In the genomic region with DNA sequence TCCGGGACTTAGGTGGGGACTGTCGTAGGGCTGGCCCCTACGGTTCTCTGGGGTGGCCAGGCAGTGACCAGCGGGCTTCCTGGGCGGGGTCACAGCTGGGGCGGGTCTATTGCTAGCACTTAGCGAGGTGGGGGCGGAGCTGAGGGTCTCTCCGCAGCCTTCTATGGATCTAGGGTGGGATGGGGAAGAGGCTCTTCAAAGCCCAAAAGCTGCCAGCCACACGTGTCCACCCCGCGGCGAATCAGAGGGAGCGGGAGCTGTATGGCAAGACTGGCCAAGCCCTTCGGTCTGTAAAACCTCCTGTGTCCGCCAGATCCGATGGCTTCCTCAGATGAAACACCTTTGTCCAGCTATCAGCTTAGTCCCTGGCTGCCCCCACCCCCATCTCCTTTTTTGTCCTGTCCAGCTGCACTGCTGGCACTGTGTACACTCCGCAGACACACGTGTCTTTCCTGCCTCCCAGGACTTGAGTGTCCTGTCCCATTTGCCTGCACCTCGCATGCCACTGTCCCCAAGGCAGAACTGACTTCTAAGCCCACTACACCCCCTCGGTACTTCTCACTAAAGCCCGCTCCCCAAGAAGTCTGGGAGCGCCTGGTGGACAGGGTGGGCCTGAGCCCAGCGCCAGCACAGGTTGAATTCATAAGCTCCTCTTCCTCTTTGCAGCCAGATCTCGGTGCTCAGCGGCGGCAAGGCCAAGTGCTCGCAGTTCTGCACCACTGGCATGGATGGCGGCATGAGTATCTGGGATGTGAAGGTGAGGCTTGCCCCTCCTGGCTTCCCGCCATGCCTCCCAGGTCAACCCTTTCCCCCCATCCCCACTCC, we compare ENCODE assay signal across 8 cellular contexts. TPM values are rescaled to one million over a fixed set of nuclear protein-coding genes. Genes with fewer than 3 reads are reported as not detected.
DNase-seq lines count a peak whose midpoint lies in the region; ATAC-seq and TF ChIP-seq lines count a peak whose summit lies in the region.

No MANE protein-coding gene starts in this region.

- TF ChIP-seq CTCF in WTC11 (IDR thresholded peaks at IDR 0.05): no peak

- H3K4me1 Mint-ChIP-seq in activated T-cell treated with anti-CD3 and anti-CD28 coated beads, Interleukin-2, amount 50 U/mL, for 4 hours (ENCODE audit: low read depth): peaks cover 15% of the 10 kb centered on the region
- H3K4me1 Mint-ChIP-seq in WTC11: peaks cover 12% of the 10 kb centered on the region

- CTCF ChIA-PET in WTC11 (lab: Charles Lee): interaction anchor here (1.1 to 2.5 kb wide), 4 partner anchors 15 to 34 kb away, joined by 5 to 15 read pairs (median 10); a partner anchor contains a TSS

- H3K4me2 ChIP-seq in skeletal muscle satellite cell (ENCODE audit: low read length): peak overlapping the region; percentile 60

- H3K27me3 Mint-ChIP-seq in activated T-cell treated with anti-CD3 and anti-CD28 coated beads, Interleukin-2, amount 50 U/mL, for 4 hours (ENCODE audit: low read depth): no peaks in the 10 kb centered on the region
- no peaks in the 10 kb centered on the region for H3K27me3 Mint-ChIP-seq in WTC11 (ENCODE audit: low read depth)

- peak overlapping the region; percentile 98 for H3K27ac Mint-ChIP-seq in WTC11

- H3K4me1 ChIP-seq in right cardiac atrium (ENCODE audit: control insufficient read depth, insufficient read depth, low read length) (no peaks in the 10 kb centered on the region), skeletal muscle satellite cell (ENCODE audit: control insufficient read depth, insufficient read depth, low read length) (peaks cover 13% of the 10 kb centered on the region)

- no peaks in the 10 kb centered on the region for H3K9me3 Mint-ChIP-seq in activated T-cell treated with anti-CD3 and anti-CD28 coated beads, Interleukin-2, amount 50 U/mL, for 4 hours
- H3K9me3 Mint-ChIP-seq in WTC11: no peaks in the 10 kb centered on the region

- WGBS in right cardiac atrium: 40% methylated on average over 30 of the region's 30 CpGs

- intact Hi-C loops in right cardiac atrium (cut with DNase I): no loop called here

- H3K4me3 Mint-ChIP-seq in activated T-cell treated with anti-CD3 and anti-CD28 coated beads, Interleukin-2, amount 50 U/mL, for 4 hours: peak overlapping the region; percentile 74
- peak overlapping the region; percentile 77 for H3K4me3 Mint-ChIP-seq in WTC11

- H3K27me3 ChIP-seq in right cardiac atrium (ENCODE audit: control insufficient read depth, insufficient read depth) (no peaks in the 10 kb centered on the region), skeletal muscle satellite cell (ENCODE audit: control insufficient read depth, insufficient read depth, low read length) (no peaks in the 10 kb centered on the region)

- H3K27ac ChIP-seq in right cardiac atrium (ENCODE audit: low read length): peak overlapping the region; percentile 39

- POLR2A ChIA-PET in WTC11 (lab: Charles Lee): interaction anchor here (0.7 to 3.5 kb wide), 4 partner anchors 15 to 29 kb away, joined by 4 to 37 read pairs (median 6); a partner anchor contains a TSS

- no peak for DNase-seq in activated T-cell treated with anti-CD3 and anti-CD28 coated beads, Interleukin-2, amount 50 U/mL, for 4 hours
- DNase-seq in activated T-cell treated with anti-CD3 and anti-CD28 coated beads, Interleukin-2, amount 50 U/mL, for 1 hour: no peak
- DNase-seq in WTC11 (ENCODE audit: low spot score) (peak; percentile 88), right cardiac atrium (peak; percentile 78 to 89 (median 87)), medulla oblongata (ENCODE audit: extremely low spot score) (no peak), NCI-H2171 (lab: John Stamatoyannopoulos, UW) (no peak), SIG-M5 (lab: John Stamatoyannopoulos, UW) (no peak)

- peaks cover 91% of the 10 kb centered on the region for H3K36me3 ChIP-seq in skeletal muscle satellite cell (ENCODE audit: insufficient read depth, low read length)

- peak in 1 of 2 donors; percentile 18 for ATAC-seq in activated T-cell treated with anti-CD3 and anti-CD28 coated beads, Interleukin-2, amount 50 U/mL, for 4 hours
- ATAC-seq in WTC11 (peak; percentile 83), right cardiac atrium (peak; percentile 72 to 79)

- H3K9me3 ChIP-seq in right cardiac atrium (ENCODE audit: control insufficient read depth, low read length) (no peaks in the 10 kb centered on the region), skeletal muscle satellite cell (replicated peaks; ENCODE audit: low read length) (no peaks in the 10 kb centered on the region)

- peaks cover 20% of the 10 kb centered on the region for H3K36me3 Mint-ChIP-seq in activated T-cell treated with anti-CD3 and anti-CD28 coated beads, Interleukin-2, amount 50 U/mL, for 4 hours (ENCODE audit: insufficient read depth)
- H3K36me3 Mint-ChIP-seq in WTC11: peaks cover 32% of the 10 kb centered on the region

- H3K4me3 ChIP-seq in right cardiac atrium (ENCODE audit: low read length) (peak overlapping the region; percentile 53), skeletal muscle satellite cell (ENCODE audit: low read length) (no peak overlapping the region)

- H3K9ac ChIP-seq in skeletal muscle satellite cell (ENCODE audit: low read depth, low read length): no peak overlapping the region

TF ChIP-seq in WTC11, 78 proteins besides CTCF, POLR2A, EP300 and RAD21 (continues in another document):
- TF ChIP-seq TEAD1 (CRISPR knock-in tag; IDR thresholded peaks at IDR 0.05) (no peak), ZBTB21 (CRISPR knock-in tag; IDR thresholded peaks at IDR 0.05; ENCODE audit: borderline replicate concordance) (no peak)
- TF ChIP-seq, protein P1, sequence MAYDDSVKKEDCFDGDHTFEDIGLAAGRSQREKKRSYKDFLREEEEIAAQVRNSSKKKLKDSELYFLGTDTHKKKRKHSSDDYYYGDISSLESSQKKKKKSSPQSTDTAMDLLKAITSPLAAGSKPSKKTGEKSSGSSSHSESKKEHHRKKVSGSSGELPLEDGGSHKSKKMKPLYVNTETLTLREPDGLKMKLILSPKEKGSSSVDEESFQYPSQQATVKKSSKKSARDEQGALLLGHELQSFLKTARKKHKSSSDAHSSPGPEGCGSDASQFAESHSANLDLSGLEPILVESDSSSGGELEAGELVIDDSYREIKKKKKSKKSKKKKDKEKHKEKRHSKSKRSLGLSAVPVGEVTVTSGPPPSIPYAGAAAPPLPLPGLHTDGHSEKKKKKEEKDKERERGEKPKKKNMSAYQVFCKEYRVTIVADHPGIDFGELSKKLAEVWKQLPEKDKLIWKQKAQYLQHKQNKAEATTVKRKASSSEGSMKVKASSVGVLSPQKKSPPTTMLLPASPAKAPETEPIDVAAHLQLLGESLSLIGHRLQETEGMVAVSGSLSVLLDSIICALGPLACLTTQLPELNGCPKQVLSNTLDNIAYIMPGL (CRISPR knock-in tag; IDR thresholded peaks at IDR 0.05): no peak
- TF ChIP-seq, protein P2, sequence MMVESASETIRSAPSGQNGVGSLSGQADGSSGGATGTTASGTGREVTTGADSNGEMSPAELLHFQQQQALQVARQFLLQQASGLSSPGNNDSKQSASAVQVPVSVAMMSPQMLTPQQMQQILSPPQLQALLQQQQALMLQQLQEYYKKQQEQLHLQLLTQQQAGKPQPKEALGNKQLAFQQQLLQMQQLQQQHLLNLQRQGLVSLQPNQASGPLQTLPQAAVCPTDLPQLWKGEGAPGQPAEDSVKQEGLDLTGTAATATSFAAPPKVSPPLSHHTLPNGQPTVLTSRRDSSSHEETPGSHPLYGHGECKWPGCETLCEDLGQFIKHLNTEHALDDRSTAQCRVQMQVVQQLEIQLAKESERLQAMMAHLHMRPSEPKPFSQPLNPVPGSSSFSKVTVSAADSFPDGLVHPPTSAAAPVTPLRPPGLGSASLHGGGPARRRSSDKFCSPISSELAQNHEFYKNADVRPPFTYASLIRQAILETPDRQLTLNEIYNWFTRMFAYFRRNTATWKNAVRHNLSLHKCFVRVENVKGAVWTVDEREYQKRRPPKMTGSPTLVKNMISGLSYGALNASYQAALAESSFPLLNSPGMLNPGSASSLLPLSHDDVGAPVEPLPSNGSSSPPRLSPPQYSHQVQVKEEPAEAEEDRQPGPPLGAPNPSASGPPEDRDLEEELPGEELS (CRISPR knock-in tag; IDR thresholded peaks at IDR 0.05): no peak

RNA-seq across cellular contexts. Expression of a gene that starts 14.8 kb away (rescaled TPM):
- total RNA-seq in activated T-cell treated with anti-CD3 and anti-CD28 coated beads, Interleukin-2, amount 50 U/mL, for 4 hours: 100 to 1,000 TPM; 231 to 255 (median 235) TPM
- total RNA-seq in WTC11 (2021) (157 to 177 TPM (median 160 TPM) in 3 replicates), right cardiac atrium (10 to 100 TPM; 85.9 to 95.9 (median 90.1) TPM)
- 167 TPM for polyA plus RNA-seq in right cardiac atrium
- total RNA-seq in skeletal muscle satellite cell (2012; rRNA removed): 59.6 and 61.2 TPM in 2 replicates

RNA-seq across cellular contexts. Expression of a gene that starts 15.2 kb away (rescaled TPM):
- total RNA-seq in activated T-cell treated with anti-CD3 and anti-CD28 coated beads, Interleukin-2, amount 50 U/mL, for 4 hours: 100 to 1,000 TPM; 174 to 231 (median 178) TPM
- total RNA-seq in WTC11 (2021): 98.4 to 99.5 TPM (median 98.7 TPM) in 3 replicates
- total RNA-seq in right cardiac atrium: 10 to 100 TPM; 37.8 to 53.6 (median 44.0) TPM
- 65.1 TPM for polyA plus RNA-seq in right cardiac atrium
- total RNA-seq in skeletal muscle satellite cell (2012; rRNA removed): 114 and 123 TPM in 2 replicates

RNA-seq across cellular contexts. Expression of a gene that starts 19.0 kb away (rescaled TPM):
- total RNA-seq in activated T-cell treated with anti-CD3 and anti-CD28 coated beads, Interleukin-2, amount 50 U/mL, for 4 hours: 100 to 1,000 TPM; 240 to 282 (median 274) TPM
- 63.3 to 70.2 TPM (median 66.2 TPM) in 3 replicates for total RNA-seq in WTC11 (2021)
- 10 to 100 TPM; 35.5 to 65.1 (median 56.6) TPM for total RNA-seq in right cardiac atrium
- polyA plus RNA-seq in right cardiac atrium: 52.9 TPM
- total RNA-seq in skeletal muscle satellite cell (2012; rRNA removed): 391 and 451 TPM in 2 replicates

RNA-seq across cellular contexts. Expression of a gene that starts 45.0 kb away (rescaled TPM):
- 10 to 100 TPM; 11.9 to 15.1 (median 13.9) TPM for total RNA-seq in activated T-cell treated with anti-CD3 and anti-CD28 coated beads, Interleukin-2, amount 50 U/mL, for 4 hours
- total RNA-seq in WTC11 (2021) (8.8 to 11.4 TPM (median 11.1 TPM) in 3 replicates), right cardiac atrium (1 to 10 TPM; 3.1 to 4.4 (median 3.2) TPM)
- 3.0 TPM for polyA plus RNA-seq in right cardiac atrium
- total RNA-seq in skeletal muscle satellite cell (2012; rRNA removed): 5.7 and 7.4 TPM in 2 replicates

RNA-seq across cellular contexts. Expression of a gene that starts 45.2 kb away (rescaled TPM):
- total RNA-seq in activated T-cell treated with anti-CD3 and anti-CD28 coated beads, Interleukin-2, amount 50 U/mL, for 4 hours: 10 to 100 TPM; 85.8 to 99.9 (median 86.9) TPM
- total RNA-seq in WTC11 (2021) (79.1 to 109 TPM (median 85.8 TPM) in 3 replicates), right cardiac atrium (10 to 100 TPM; 17.3 to 21.9 (median 18.8) TPM)
- polyA plus RNA-seq in right cardiac atrium: 16.2 TPM
- 19.9 and 28.1 TPM in 2 replicates for total RNA-seq in skeletal muscle satellite cell (2012; rRNA removed)

Comparison
In these comparisons a context has a peak if more than half of its experiments do, and no peak if none do; other contexts are left out.
1. DNase-seq: peak in WTC11 (single experiment) and right cardiac atrium (3 of 3); none in activated T-cell treated with anti-CD3 and anti-CD28 coated beads, Interleukin-2, amount 50 U/mL, for 4 hours (single experiment), activated T-cell treated with anti-CD3 and anti-CD28 coated beads, Interleukin-2, amount 50 U/mL, for 1 hour (single experiment), medulla oblongata (single experiment), NCI-H2171 (single experiment) and SIG-M5 (single experiment).